8 cellular contexts compared by ENCODE assay signal in the genomic region with DNA sequence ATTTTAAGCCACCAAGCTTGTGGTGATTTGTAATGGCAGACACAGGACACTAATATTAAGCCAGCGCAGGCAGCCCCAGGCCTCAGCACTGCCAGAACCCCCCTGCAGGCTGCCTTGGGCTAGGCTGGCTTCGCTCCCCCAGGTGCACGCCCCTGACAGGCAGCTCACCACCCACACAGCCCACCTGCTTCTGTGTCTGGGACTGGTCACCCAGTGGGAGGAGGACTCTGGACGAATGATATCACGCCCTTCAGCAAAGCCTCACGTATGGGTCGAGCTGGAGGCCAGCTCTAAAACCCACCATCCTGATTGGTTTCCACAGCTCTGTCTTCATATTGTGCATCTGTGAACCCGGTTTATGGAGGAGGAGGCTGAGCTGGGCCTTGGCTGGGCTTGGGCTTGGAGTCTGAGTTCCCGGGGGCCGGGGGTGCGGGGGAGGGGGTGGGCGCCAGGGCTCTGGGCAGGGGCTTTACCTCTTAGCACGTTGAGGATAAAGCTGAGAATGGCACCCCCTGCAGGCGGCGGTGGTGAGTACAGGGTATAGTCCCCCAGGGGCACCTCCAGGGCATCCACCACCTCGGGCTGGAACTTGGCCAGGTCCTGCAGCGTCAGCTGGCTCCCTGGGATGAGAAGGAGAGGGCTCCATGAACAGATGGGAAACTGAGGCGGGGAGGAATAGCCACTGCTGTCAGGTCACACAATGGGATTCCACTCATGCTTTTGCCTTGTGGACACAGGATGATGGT. TPM values are rescaled to one million over a fixed set of nuclear protein-coding genes. Genes with fewer than 3 reads are reported as not detected.
DNase-seq lines count a peak whose midpoint lies in the region; ATAC-seq and TF ChIP-seq lines count a peak whose summit lies in the region.

No MANE protein-coding gene starts in this region.

- no peaks in the 10 kb centered on the region for H3K4me1 Mint-ChIP-seq in Calu3 (ENCODE audit: low read depth, unreplicated experiment)

- BruUV-seq in Calu3 (replicated peaks; lab: Mats Ljungman, UMichigan), result no TSS peak

- no peak overlapping the region for H3K27ac Mint-ChIP-seq in Calu3 (ENCODE audit: unreplicated experiment)

- H3K9me3 Mint-ChIP-seq in Calu3 (ENCODE audit: low read depth, unreplicated experiment), result no peaks in the 10 kb centered on the region

- CTCF ChIA-PET in Calu3 (lab: Charles Lee), result interaction anchor here (0.6 to 2.1 kb wide), 5 partner anchors 16 to 77 kb away, joined by 3 to 21 read pairs (median 4); no protein-coding TSS in a partner anchor

- intact Hi-C loops in Calu3 (cut with micrococcal nuclease; ENCODE audit: unreplicated experiment), result no loop called here

- no peaks in the 10 kb centered on the region for H3K27me3 Mint-ChIP-seq in Calu3 (ENCODE audit: unreplicated experiment)

- ATAC-seq in GM19455 (IDR thresholded peaks at IDR 0.05; ENCODE audit: unreplicated experiment) (no peak), HG02981 (IDR thresholded peaks at IDR 0.05; ENCODE audit: unreplicated experiment) (no peak), HG03097 (IDR thresholded peaks at IDR 0.05; ENCODE audit: low FRiP score, unreplicated experiment) (no peak)

- H3K4me3 Mint-ChIP-seq in Calu3 (ENCODE audit: low read depth, unreplicated experiment), result no peak overlapping the region

- DNase-seq in Calu3, result peak; percentile 67
- DNase-seq in NCI-H1694 (lab: John Stamatoyannopoulos, UW), result peak; percentile 23
- DNase-seq in activated T-cell treated with anti-CD3 and anti-CD28 coated beads for 1 hour (ENCODE audit: low read depth), result peak; percentile 62
- peak; percentile 62 for DNase-seq in germinal center (ENCODE audit: low spot score)
- DNase-seq in stimulated activated CD4-positive, alpha-beta T cell treated with anti-CD3 and anti-CD28 coated beads, Interleukin-2, amount 100 ng/mL, for 24 hours, result peak; percentile 76 to 78

- peaks cover 3% of the 10 kb centered on the region for H3K36me3 Mint-ChIP-seq in Calu3 (ENCODE audit: insufficient read depth, unreplicated experiment)

- TF ChIP-seq CTCF in Calu3 (IDR thresholded peaks at IDR 0.05; ENCODE audit: unreplicated experiment), result peak; percentile 30

RNA-seq across cellular contexts. Expression of a gene that starts 13.8 kb away (rescaled TPM):
- 0.28 and 0.64 TPM in 2 replicates for total RNA-seq in Calu3 (2022)

RNA-seq across cellular contexts. Expression of a gene that starts 39.5 kb away (rescaled TPM):
- 52.2 and 53.4 TPM in 2 replicates for total RNA-seq in Calu3 (2022)

RNA-seq across cellular contexts. Expression of a gene that starts 49.8 kb away (rescaled TPM):
- 2.5 and 3.1 TPM in 2 replicates for total RNA-seq in Calu3 (2022)

Comparison
In these comparisons a context has a peak if more than half of its experiments do, and no peak if none do; other contexts are left out.
1. DNase-seq: peak in every context shown above with its lines; median percentile 77 in stimulated activated CD4-positive, alpha-beta T cell treated with anti-CD3 and anti-CD28 coated beads, Interleukin-2, amount 100 ng/mL, for 24 hours; 67 in Calu3; 62 in activated T-cell treated with anti-CD3 and anti-CD28 coated beads for 1 hour; 62 in germinal center; 23 in NCI-H1694.